20 cellular contexts compared by ENCODE assay signal in the genomic region with DNA sequence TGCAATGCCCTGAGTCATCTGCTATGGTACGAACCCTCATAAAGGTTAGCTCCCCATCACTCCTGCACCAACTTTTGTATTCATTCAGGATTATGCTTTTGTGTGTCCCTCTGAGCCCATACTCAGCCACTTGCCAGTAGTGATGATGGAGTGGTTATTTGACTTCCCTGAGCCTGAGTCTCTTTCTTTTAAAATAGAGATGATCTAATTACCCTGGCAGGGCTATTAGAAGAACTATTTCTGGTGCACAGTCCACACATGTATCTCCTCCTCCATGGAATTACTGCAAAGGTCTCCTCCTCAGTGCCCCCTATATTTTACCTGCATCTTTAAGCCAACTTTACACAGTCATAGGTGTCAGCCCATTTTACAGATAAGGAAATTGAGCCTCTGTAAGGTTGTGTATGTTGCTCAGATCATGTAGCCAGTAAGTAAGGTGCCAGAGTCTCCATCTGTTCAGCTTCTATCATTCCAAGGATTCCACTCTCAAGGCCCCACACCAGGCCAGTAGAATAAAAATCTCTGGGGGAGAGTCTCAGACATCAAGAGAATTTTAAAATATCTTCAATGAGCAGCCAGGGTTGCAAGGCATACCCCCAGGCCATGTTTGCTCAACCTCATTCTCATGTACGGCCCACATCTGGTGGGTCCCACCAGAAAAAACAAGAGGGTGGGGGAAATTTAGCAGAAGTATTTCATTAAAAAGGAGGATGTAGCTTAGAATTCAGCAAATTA.
DNase-seq lines count a peak whose midpoint lies in the region; ATAC-seq and TF ChIP-seq lines count a peak whose summit lies in the region.
"Had no signal": no experiment of that assay in that cellular context is flagged by ENCODE, and none has a peak within 500 bp of the region (broad histone marks: within the 10 kb centered on the region; RNA-seq: fewer than 3 reads in every experiment).

No MANE protein-coding gene starts in this region.

- H3K9ac ChIP-seq in adipocyte (ENCODE audit: low read length) = no peak overlapping the region
- H3K9ac ChIP-seq: BLaER1 had no signal

- no peak overlapping the region for H3K27ac Mint-ChIP-seq in endothelial cell (ENCODE audit: unreplicated experiment)
- H3K27ac Mint-ChIP-seq: CD4-positive, alpha-beta T cell; IgD-negative memory B cell had no signal

- intact Hi-C loops in left ventricle myocardium superior (cut with micrococcal nuclease) = no loop called here
- intact Hi-C loops in gastrocnemius medialis (cut with DNase I; ENCODE audit: low total_unique reads) = no loop called here

- H3K27ac ChIP-seq in gastrocnemius medialis = no peak overlapping the region
- H3K27ac ChIP-seq: BLaER1 had no signal

- no peak for TF ChIP-seq POLR2A in gastrocnemius medialis (IDR thresholded peaks at IDR 0.05)

- H3K27me3 ChIP-seq in adipocyte (replicated peaks; ENCODE audit: control insufficient read depth, insufficient read depth, low read length) (no peaks in the 10 kb centered on the region), gastrocnemius medialis (no peaks in the 10 kb centered on the region)
- H3K27me3 ChIP-seq: BLaER1 had no signal

- no peaks in the 10 kb centered on the region for H3K27me3 Mint-ChIP-seq in endothelial cell (ENCODE audit: unreplicated experiment)
- H3K27me3 Mint-ChIP-seq: IgD-negative memory B cell had no signal

- no peaks in the 10 kb centered on the region for H3K36me3 ChIP-seq in adipocyte (ENCODE audit: control insufficient read depth, insufficient read depth, low read length, severe bottlenecking)
- no peaks in the 10 kb centered on the region for H3K36me3 ChIP-seq in gastrocnemius medialis
- H3K36me3 ChIP-seq: BLaER1 had no signal

- H3K4me1 ChIP-seq in adipocyte (ENCODE audit: control insufficient read depth, insufficient read depth, low read length) (peaks cover 27% of the 10 kb centered on the region), gastrocnemius medialis (peaks cover 8 to 17% of the 10 kb centered on the region in 2 donors)
- H3K4me1 ChIP-seq: BLaER1, Caco-2 had no signal

- no peak for TF ChIP-seq CTCF in gastrocnemius medialis (IDR thresholded peaks at IDR 0.05 in 4 of 5, conservative IDR thresholded peaks at IDR 0.05 in 1 of 5)
- no peak for TF ChIP-seq CTCF in endothelial cell (IDR thresholded peaks at IDR 0.05; ENCODE audit: unreplicated experiment)

- ATAC-seq in left ventricle myocardium superior (peak; percentile 94), gastrocnemius medialis (peak; percentile 78 to 97), GM21723 (IDR thresholded peaks at IDR 0.05; ENCODE audit: unreplicated experiment) (no peak)

- in situ Hi-C loops in gastrocnemius medialis (cut with MboI; ENCODE audit: low sequenced_read_pairs in 4 of 4) = no loop called here

- H3K9me3 Mint-ChIP-seq in endothelial cell (ENCODE audit: unreplicated experiment) = no peaks in the 10 kb centered on the region
- H3K9me3 Mint-ChIP-seq: CD4-positive, alpha-beta T cell; IgD-negative memory B cell had no signal

- no peaks in the 10 kb centered on the region for H3K9me3 ChIP-seq in adipocyte (ENCODE audit: control insufficient read depth, low read length)
- no peaks in the 10 kb centered on the region for H3K9me3 ChIP-seq in gastrocnemius medialis
- H3K9me3 ChIP-seq: BLaER1, Caco-2 had no signal

- DNase-seq in EH (ENCODE audit: low read depth) (peak; percentile 65), adipocyte (ENCODE audit: low read depth) (peak; percentile 21), left ventricle myocardium superior (no peak), gastrocnemius medialis (no peak), endothelial cell (ENCODE audit: low spot score) (no peak), GDM1 (lab: John Stamatoyannopoulos, UW) (no peak)
- DNase-seq: Caco-2; CD4-positive, alpha-beta T cell; DMS153; GF-D8; NCI-H1105; NCI-H146; NCI-H2029; NCI-H226; NCI-H510A treated with DMSO at 0.1 percent for 48 hours; NCI-H748 treated with DMSO at 0.1 percent for 48 hours; NK-92 treated with Interleukin-12 subunit alpha and Interleukin-12 subunit beta, amount 100 ng/mL, for 24 hours had no signal

- no peaks in the 10 kb centered on the region for H3K36me3 Mint-ChIP-seq in endothelial cell (ENCODE audit: low read depth, unreplicated experiment)
- H3K36me3 Mint-ChIP-seq: IgD-negative memory B cell had no signal

- H3K4me1 Mint-ChIP-seq in endothelial cell (ENCODE audit: unreplicated experiment) = no peaks in the 10 kb centered on the region
- H3K4me1 Mint-ChIP-seq: IgD-negative memory B cell had no signal

- H3K4me3 Mint-ChIP-seq in endothelial cell (ENCODE audit: unreplicated experiment) = no peak overlapping the region
- H3K4me3 Mint-ChIP-seq: CD4-positive, alpha-beta T cell had no signal

- no peak overlapping the region for H3K4me3 ChIP-seq in adipocyte (ENCODE audit: low read length)
- H3K4me3 ChIP-seq in gastrocnemius medialis = no peak overlapping the region
- H3K4me3 ChIP-seq: BLaER1 had no signal

Comparison
In these comparisons a context has a peak if more than half of its experiments do, and no peak if none do; other contexts are left out.
1. DNase-seq: peak in EH (single experiment) and adipocyte (single experiment); none in left ventricle myocardium superior (single experiment), gastrocnemius medialis (0 of 2), endothelial cell (single experiment) and GDM1 (single experiment).